ENCODE assay signal across 8 cellular contexts in genomic region chr9:121353246-121353975, GRCh38. TPM values are rescaled to one million over a fixed set of nuclear protein-coding genes. Genes with fewer than 3 reads are reported as not detected.
DNase-seq lines count a peak whose midpoint lies in the region; ATAC-seq and TF ChIP-seq lines count a peak whose summit lies in the region.

No MANE protein-coding gene starts in this region.

- H3K36me3 ChIP-seq in vagina = peaks cover 0 to 40% of the 10 kb centered on the region in 2 donors

- no peak for TF ChIP-seq POLR2A in vagina (IDR thresholded peaks at IDR 0.05)

- H3K9me3 ChIP-seq in vagina = no peaks in the 10 kb centered on the region

- H3K27me3 ChIP-seq in vagina = no peaks in the 10 kb centered on the region

- no peak for TF ChIP-seq CTCF in vagina (IDR thresholded peaks at IDR 0.05)

- intact Hi-C loops in vagina (cut with DNase I) = no loop called here

- peak; percentile 88 to 96 for ATAC-seq in activated CD4-positive, CD25-positive, alpha-beta regulatory T cell treated with anti-CD3 and anti-CD28 coated beads, Interleukin-2, amount 50 U/mL, for 24 hours
- ATAC-seq in HG03139 (IDR thresholded peaks at IDR 0.05; ENCODE audit: unreplicated experiment) = peak; percentile 93

- H3K4me3 ChIP-seq in vagina = no peak overlapping the region

- H3K4me1 ChIP-seq in vagina = peaks cover 50% of the 10 kb centered on the region

- H3K27ac ChIP-seq in vagina = peak overlapping the region; percentile 50

- no peak for DNase-seq in activated CD4-positive, CD25-positive, alpha-beta regulatory T cell treated with anti-CD3 and anti-CD28 coated beads, Interleukin-2, amount 50 U/mL, for 72 hours
- peak; percentile 45 for DNase-seq in activated CD8-positive, alpha-beta memory T cell treated with anti-CD3 and anti-CD28 coated beads, Interleukin-2, amount 50 U/mL, for 24 hours (ENCODE audit: extremely low read depth)
- peak; percentile 3 for DNase-seq in midbrain (lab: John Stamatoyannopoulos, UW)
- no peak for DNase-seq in vagina (ENCODE audit: extremely low spot score in 2 of 2)
- DNase-seq in DMS 273 (lab: John Stamatoyannopoulos, UW; ENCODE audit: unreplicated experiment) = no peak
- no peak for DNase-seq in AML-193 (lab: John Stamatoyannopoulos, UW)

RNA-seq across cellular contexts. Expression of gene STOM, which starts 16.6 kb away (rescaled TPM):
- total RNA-seq in vagina = 263 TPM

Comparison
In these comparisons a context has a peak if more than half of its experiments do, and no peak if none do; other contexts are left out.
1. DNase-seq: peak in activated CD8-positive, alpha-beta memory T cell treated with anti-CD3 and anti-CD28 coated beads, Interleukin-2, amount 50 U/mL, for 24 hours (single experiment) and midbrain (single experiment); none in activated CD4-positive, CD25-positive, alpha-beta regulatory T cell treated with anti-CD3 and anti-CD28 coated beads, Interleukin-2, amount 50 U/mL, for 72 hours (single experiment), vagina (0 of 2), DMS 273 (single experiment) and AML-193 (0 of 2).